In the genomic region with DNA sequence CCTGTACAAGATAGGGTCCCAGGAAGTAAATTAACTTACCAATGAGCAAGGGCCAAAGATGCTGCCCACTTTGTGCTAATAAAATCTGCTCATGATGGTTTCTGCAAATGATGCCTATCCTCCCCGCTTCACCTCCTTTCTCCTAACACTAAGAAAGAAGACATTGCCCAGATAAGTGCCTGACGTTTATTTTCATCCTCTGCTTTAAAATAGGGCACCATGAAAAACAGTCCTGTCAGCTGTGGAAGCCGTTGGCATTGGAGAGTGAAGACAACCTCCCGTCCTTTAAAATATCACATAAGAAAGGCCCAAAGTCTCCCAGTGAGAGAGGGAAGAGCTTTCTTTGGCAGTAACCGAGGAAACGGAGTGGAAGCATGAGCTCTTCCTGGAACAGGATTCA, we compare ENCODE assay signal across 25 cellular contexts. TPM values are rescaled to one million over a fixed set of nuclear protein-coding genes. Genes with fewer than 3 reads are reported as not detected.
DNase-seq lines count a peak whose midpoint lies in the region; ATAC-seq and TF ChIP-seq lines count a peak whose summit lies in the region.
"Had no signal": no experiment of that assay in that cellular context is flagged by ENCODE, and none has a peak within 500 bp of the region (broad histone marks: within the 10 kb centered on the region; RNA-seq: fewer than 3 reads in every experiment).

No MANE protein-coding gene starts in this region.

- no peaks in the 10 kb centered on the region for H3K36me3 Mint-ChIP-seq in CD8-positive, alpha-beta memory T cell
- H3K36me3 Mint-ChIP-seq: CD8-positive, alpha-beta T cell had no signal

- intact Hi-C loops in transverse colon (cut with DNase I; ENCODE audit: low total_unique reads), result no loop called here

- CTCF ChIA-PET in CD8-positive, alpha-beta memory T cell (lab: Charles Lee), result no interaction called here

- no peaks in the 10 kb centered on the region for H3K4me1 ChIP-seq in CD8-positive, alpha-beta memory T cell (ENCODE audit: insufficient read depth, low read length)
- H3K4me1 ChIP-seq in muscle layer of colon (ENCODE audit: insufficient read depth, low read length), result peaks cover 15% of the 10 kb centered on the region
- H3K4me1 ChIP-seq in rectal smooth muscle tissue (ENCODE audit: control insufficient read depth, insufficient read depth, low read length), result no peaks in the 10 kb centered on the region
- H3K4me1 ChIP-seq in transverse colon, result no peaks in the 10 kb centered on the region
- H3K4me1 ChIP-seq: A549; BLaER1 treated with 17β-estradiol and CSF1 and Interleukin-3, amounts not matched to agents 10 nM and 100 nM had no signal

- H3K9ac ChIP-seq in muscle layer of colon (ENCODE audit: low read length) (no peak overlapping the region), rectal smooth muscle tissue (ENCODE audit: low read length) (no peak overlapping the region)
- H3K9ac ChIP-seq: BLaER1 treated with 17β-estradiol and CSF1 and Interleukin-3, amounts not matched to agents 10 nM and 100 nM had no signal

- H3K27ac Mint-ChIP-seq in CD8-positive, alpha-beta memory T cell, result peak overlapping the region in 1 of 8 donors; percentile 5
- H3K27ac Mint-ChIP-seq: B cell; CD4-positive, alpha-beta T cell; CD8-positive, alpha-beta T cell had no signal

- TF ChIP-seq POLR2A in transverse colon (IDR thresholded peaks at IDR 0.05), result no peak

- peak overlapping the region; percentile 75 for H3K27ac ChIP-seq in CD8-positive, alpha-beta memory T cell (ENCODE audit: low read depth, low read length)
- H3K27ac ChIP-seq in muscle layer of colon (ENCODE audit: low read depth, low read length), result peak overlapping the region; percentile 16
- peak overlapping the region; percentile 46 for H3K27ac ChIP-seq in rectal smooth muscle tissue (ENCODE audit: low read depth, low read length)
- H3K27ac ChIP-seq in transverse colon, result peak overlapping the region in 3 of 4 donors; percentile 5 to 35 (median 30)
- H3K27ac ChIP-seq in WERI-Rb-1, result no peak overlapping the region
- H3K27ac ChIP-seq: 22Rv1; BLaER1 treated with 17β-estradiol and CSF1 and Interleukin-3, amounts not matched to agents 10 nM and 100 nM; C4-2B had no signal

- H3K4me1 Mint-ChIP-seq in CD8-positive, alpha-beta memory T cell, result no peaks in the 10 kb centered on the region
- H3K4me1 Mint-ChIP-seq: B cell had no signal

- TF ChIP-seq CTCF in transverse colon (IDR thresholded peaks at IDR 0.05) (no peak), WERI-Rb-1 (IDR thresholded peaks at IDR 0.05; ENCODE audit: low read depth, low read length) (no peak)

- no peak overlapping the region for H3K4me3 ChIP-seq in CD8-positive, alpha-beta memory T cell (ENCODE audit: low read length)
- H3K4me3 ChIP-seq in muscle layer of colon (ENCODE audit: low read depth in 1 of 2, low read length in 2 of 2), result no peak overlapping the region
- H3K4me3 ChIP-seq in rectal smooth muscle tissue (ENCODE audit: low read length), result no peak overlapping the region
- no peak overlapping the region for H3K4me3 ChIP-seq in transverse colon
- no peak overlapping the region for H3K4me3 ChIP-seq in WERI-Rb-1 (ENCODE audit: low read depth, low read length)
- H3K4me3 ChIP-seq: A549; BLaER1 treated with 17β-estradiol and CSF1 and Interleukin-3, amounts not matched to agents 10 nM and 100 nM; GM12878 had no signal

- no peak for ATAC-seq in HG03571 (IDR thresholded peaks at IDR 0.05; ENCODE audit: unreplicated experiment)
- no peak for ATAC-seq in HG03025 (IDR thresholded peaks at IDR 0.05; ENCODE audit: low FRiP score, unreplicated experiment)
- ATAC-seq: A549; CD8-positive, alpha-beta T cell; GM12878 had no signal

- no peak overlapping the region for H3K4me3 Mint-ChIP-seq in CD8-positive, alpha-beta memory T cell
- H3K4me3 Mint-ChIP-seq: B cell; CD4-positive, alpha-beta T cell; CD8-positive, alpha-beta T cell had no signal

- in situ Hi-C loops in transverse colon (cut with MboI; ENCODE audit: low pct_ligation_motif_present in 1 of 4, low pct_unique_long_range_greater_than_20kb in 1 of 4, low sequenced_read_pairs in 3 of 4), result no loop called here

- H3K27me3 Mint-ChIP-seq in CD8-positive, alpha-beta memory T cell, result no peaks in the 10 kb centered on the region
- H3K27me3 Mint-ChIP-seq: CD4-positive, alpha-beta T cell had no signal

- H3K9me3 Mint-ChIP-seq in CD8-positive, alpha-beta memory T cell, result peaks cover 0 to 2% (median 0%) of the 10 kb centered on the region in 5 donors
- H3K9me3 Mint-ChIP-seq: CD4-positive, alpha-beta T cell; CD8-positive, alpha-beta T cell had no signal

- H3K27me3 ChIP-seq in CD8-positive, alpha-beta memory T cell (ENCODE audit: insufficient read depth, low read length, poor library complexity, severe bottlenecking), result no peaks in the 10 kb centered on the region
- H3K27me3 ChIP-seq in muscle layer of colon (ENCODE audit: control insufficient read depth in 1 of 2, insufficient read depth in 2 of 2, low read length in 2 of 2) (no peaks in the 10 kb centered on the region), rectal smooth muscle tissue (ENCODE audit: control insufficient read depth, insufficient read depth, low read length) (no peaks in the 10 kb centered on the region), transverse colon (no peaks in the 10 kb centered on the region), WERI-Rb-1 (ENCODE audit: insufficient read depth, low read depth, severe bottlenecking) (no peaks in the 10 kb centered on the region)
- H3K27me3 ChIP-seq: BLaER1 treated with 17β-estradiol and CSF1 and Interleukin-3, amounts not matched to agents 10 nM and 100 nM had no signal

- POLR2A ChIA-PET in CD8-positive, alpha-beta memory T cell (lab: Charles Lee), result interaction anchor here (0.7 kb wide), 1 partner anchor 11 kb away, joined by 3 read pairs; no protein-coding TSS in a partner anchor

- no peaks in the 10 kb centered on the region for H3K36me3 ChIP-seq in CD8-positive, alpha-beta memory T cell (ENCODE audit: insufficient read depth, low read length)
- H3K36me3 ChIP-seq in muscle layer of colon (ENCODE audit: insufficient read depth, low read length) (no peaks in the 10 kb centered on the region), rectal smooth muscle tissue (ENCODE audit: control insufficient read depth, insufficient read depth, low read length) (no peaks in the 10 kb centered on the region), transverse colon (no peaks in the 10 kb centered on the region), WERI-Rb-1 (no peaks in the 10 kb centered on the region)
- H3K36me3 ChIP-seq: BLaER1 treated with 17β-estradiol and CSF1 and Interleukin-3, amounts not matched to agents 10 nM and 100 nM had no signal

- 84 to 86% methylated on average over 4 to 6 of the region's 6 CpGs for WGBS in transverse colon (ENCODE audit: low coverage in 1 of 2), 2 donors

- DNase-seq in CD8-positive, alpha-beta memory T cell, result no peak
- DNase-seq in transverse colon (no peak), WERI-Rb-1 (no peak)
- DNase-seq: AML-193; CD4-positive, alpha-beta T cell; CD8-positive, alpha-beta T cell; COR-L47; DMS 273 treated with DMSO at 0.1 percent for 48 hours; DMS153; DMS53; DMS79; DND-41; EL; GDM1 had no signal

- no peak for TF ChIP-seq EP300 in transverse colon (IDR thresholded peaks at IDR 0.05; ENCODE audit: low read depth)

- H3K9me3 ChIP-seq in CD8-positive, alpha-beta memory T cell (ENCODE audit: low read length), result no peaks in the 10 kb centered on the region
- H3K9me3 ChIP-seq in muscle layer of colon (ENCODE audit: low read length), result no peaks in the 10 kb centered on the region
- H3K9me3 ChIP-seq in transverse colon, result no peaks in the 10 kb centered on the region
- H3K9me3 ChIP-seq in WERI-Rb-1 (ENCODE audit: severe bottlenecking), result no peaks in the 10 kb centered on the region
- H3K9me3 ChIP-seq: A549 had no signal

RNA-seq across cellular contexts. Expression of gene TXNDC2, which starts 1.7 kb away (rescaled TPM):
- total RNA-seq in CD8-positive, alpha-beta memory T cell, result not detected
- polyA plus RNA-seq in CD8-positive, alpha-beta memory T cell, result not detected
- under 1 TPM in 1 of 4 donors, not detected in 3; 0.27 TPM for total RNA-seq in transverse colon
- total RNA-seq: CD4-positive, alpha-beta T cell; CD8-positive, alpha-beta T cell; G401 had no signal

RNA-seq across cellular contexts. Expression of gene VAPA, which starts 29.7 kb away (rescaled TPM):
- 100 to 1,000 TPM; 167 to 193 TPM for total RNA-seq in CD8-positive, alpha-beta memory T cell
- polyA plus RNA-seq in CD8-positive, alpha-beta memory T cell, result 228 TPM
- total RNA-seq in transverse colon, result 100 to 1,000 TPM; 110 to 322 (median 213) TPM
